ENCODE assay signal across 3 cellular contexts in genomic region chr11:66280428-66280827, GRCh38.
TF ChIP-seq lines count a peak whose summit lies in the region.

No MANE protein-coding gene starts in this region.

TF ChIP-seq in A549, 52 proteins besides CTCF, POLR2A, EP300 and RAD21:
- TF ChIP-seq FOSL2 (IDR thresholded peaks at IDR 0.05): no peak
- peak; percentile 18; the same call in 1 of the 2 replicates for TF ChIP-seq FOSL2 (CRISPR knock-in tag; IDR thresholded peaks at IDR 0.05)
- TF ChIP-seq ZSCAN20 (CRISPR knock-in tag; IDR thresholded peaks at IDR 0.05): no peak
- no peak for TF ChIP-seq SMC3 (IDR thresholded peaks at IDR 0.05)

TF ChIP-seq in GM23338, 12 proteins besides CTCF, POLR2A, EP300 and RAD21:
- TF ChIP-seq NANOG (IDR thresholded peaks at IDR 0.05; ENCODE audit: borderline replicate concordance) (no peak), ZNF331 (CRISPR knock-in tag; IDR thresholded peaks at IDR 0.05; ENCODE audit: low read depth) (no peak), CREB1 (CRISPR knock-in tag; IDR thresholded peaks at IDR 0.05; ENCODE audit: low read depth) (no peak), ZNF114 (CRISPR knock-in tag; IDR thresholded peaks at IDR 0.05) (no peak), JUNB (IDR thresholded peaks at IDR 0.05; ENCODE audit: unreplicated experiment) (no peak), EZH2 (IDR thresholded peaks at IDR 0.05; ENCODE audit: low read depth, unreplicated experiment) (no peak), STAT1 (IDR thresholded peaks at IDR 0.05; ENCODE audit: unreplicated experiment) (no peak)
- TF ChIP-seq, protein P1, sequence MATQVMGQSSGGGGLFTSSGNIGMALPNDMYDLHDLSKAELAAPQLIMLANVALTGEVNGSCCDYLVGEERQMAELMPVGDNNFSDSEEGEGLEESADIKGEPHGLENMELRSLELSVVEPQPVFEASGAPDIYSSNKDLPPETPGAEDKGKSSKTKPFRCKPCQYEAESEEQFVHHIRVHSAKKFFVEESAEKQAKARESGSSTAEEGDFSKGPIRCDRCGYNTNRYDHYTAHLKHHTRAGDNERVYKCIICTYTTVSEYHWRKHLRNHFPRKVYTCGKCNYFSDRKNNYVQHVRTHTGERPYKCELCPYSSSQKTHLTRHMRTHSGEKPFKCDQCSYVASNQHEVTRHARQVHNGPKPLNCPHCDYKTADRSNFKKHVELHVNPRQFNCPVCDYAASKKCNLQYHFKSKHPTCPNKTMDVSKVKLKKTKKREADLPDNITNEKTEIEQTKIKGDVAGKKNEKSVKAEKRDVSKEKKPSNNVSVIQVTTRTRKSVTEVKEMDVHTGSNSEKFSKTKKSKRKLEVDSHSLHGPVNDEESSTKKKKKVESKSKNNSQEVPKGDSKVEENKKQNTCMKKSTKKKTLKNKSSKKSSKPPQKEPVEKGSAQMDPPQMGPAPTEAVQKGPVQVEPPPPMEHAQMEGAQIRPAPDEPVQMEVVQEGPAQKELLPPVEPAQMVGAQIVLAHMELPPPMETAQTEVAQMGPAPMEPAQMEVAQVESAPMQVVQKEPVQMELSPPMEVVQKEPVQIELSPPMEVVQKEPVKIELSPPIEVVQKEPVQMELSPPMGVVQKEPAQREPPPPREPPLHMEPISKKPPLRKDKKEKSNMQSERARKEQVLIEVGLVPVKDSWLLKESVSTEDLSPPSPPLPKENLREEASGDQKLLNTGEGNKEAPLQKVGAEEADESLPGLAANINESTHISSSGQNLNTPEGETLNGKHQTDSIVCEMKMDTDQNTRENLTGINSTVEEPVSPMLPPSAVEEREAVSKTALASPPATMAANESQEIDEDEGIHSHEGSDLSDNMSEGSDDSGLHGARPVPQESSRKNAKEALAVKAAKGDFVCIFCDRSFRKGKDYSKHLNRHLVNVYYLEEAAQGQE (IDR thresholded peaks at IDR 0.05; ENCODE audit: unreplicated experiment): no peak
- TF ChIP-seq, protein P2, sequence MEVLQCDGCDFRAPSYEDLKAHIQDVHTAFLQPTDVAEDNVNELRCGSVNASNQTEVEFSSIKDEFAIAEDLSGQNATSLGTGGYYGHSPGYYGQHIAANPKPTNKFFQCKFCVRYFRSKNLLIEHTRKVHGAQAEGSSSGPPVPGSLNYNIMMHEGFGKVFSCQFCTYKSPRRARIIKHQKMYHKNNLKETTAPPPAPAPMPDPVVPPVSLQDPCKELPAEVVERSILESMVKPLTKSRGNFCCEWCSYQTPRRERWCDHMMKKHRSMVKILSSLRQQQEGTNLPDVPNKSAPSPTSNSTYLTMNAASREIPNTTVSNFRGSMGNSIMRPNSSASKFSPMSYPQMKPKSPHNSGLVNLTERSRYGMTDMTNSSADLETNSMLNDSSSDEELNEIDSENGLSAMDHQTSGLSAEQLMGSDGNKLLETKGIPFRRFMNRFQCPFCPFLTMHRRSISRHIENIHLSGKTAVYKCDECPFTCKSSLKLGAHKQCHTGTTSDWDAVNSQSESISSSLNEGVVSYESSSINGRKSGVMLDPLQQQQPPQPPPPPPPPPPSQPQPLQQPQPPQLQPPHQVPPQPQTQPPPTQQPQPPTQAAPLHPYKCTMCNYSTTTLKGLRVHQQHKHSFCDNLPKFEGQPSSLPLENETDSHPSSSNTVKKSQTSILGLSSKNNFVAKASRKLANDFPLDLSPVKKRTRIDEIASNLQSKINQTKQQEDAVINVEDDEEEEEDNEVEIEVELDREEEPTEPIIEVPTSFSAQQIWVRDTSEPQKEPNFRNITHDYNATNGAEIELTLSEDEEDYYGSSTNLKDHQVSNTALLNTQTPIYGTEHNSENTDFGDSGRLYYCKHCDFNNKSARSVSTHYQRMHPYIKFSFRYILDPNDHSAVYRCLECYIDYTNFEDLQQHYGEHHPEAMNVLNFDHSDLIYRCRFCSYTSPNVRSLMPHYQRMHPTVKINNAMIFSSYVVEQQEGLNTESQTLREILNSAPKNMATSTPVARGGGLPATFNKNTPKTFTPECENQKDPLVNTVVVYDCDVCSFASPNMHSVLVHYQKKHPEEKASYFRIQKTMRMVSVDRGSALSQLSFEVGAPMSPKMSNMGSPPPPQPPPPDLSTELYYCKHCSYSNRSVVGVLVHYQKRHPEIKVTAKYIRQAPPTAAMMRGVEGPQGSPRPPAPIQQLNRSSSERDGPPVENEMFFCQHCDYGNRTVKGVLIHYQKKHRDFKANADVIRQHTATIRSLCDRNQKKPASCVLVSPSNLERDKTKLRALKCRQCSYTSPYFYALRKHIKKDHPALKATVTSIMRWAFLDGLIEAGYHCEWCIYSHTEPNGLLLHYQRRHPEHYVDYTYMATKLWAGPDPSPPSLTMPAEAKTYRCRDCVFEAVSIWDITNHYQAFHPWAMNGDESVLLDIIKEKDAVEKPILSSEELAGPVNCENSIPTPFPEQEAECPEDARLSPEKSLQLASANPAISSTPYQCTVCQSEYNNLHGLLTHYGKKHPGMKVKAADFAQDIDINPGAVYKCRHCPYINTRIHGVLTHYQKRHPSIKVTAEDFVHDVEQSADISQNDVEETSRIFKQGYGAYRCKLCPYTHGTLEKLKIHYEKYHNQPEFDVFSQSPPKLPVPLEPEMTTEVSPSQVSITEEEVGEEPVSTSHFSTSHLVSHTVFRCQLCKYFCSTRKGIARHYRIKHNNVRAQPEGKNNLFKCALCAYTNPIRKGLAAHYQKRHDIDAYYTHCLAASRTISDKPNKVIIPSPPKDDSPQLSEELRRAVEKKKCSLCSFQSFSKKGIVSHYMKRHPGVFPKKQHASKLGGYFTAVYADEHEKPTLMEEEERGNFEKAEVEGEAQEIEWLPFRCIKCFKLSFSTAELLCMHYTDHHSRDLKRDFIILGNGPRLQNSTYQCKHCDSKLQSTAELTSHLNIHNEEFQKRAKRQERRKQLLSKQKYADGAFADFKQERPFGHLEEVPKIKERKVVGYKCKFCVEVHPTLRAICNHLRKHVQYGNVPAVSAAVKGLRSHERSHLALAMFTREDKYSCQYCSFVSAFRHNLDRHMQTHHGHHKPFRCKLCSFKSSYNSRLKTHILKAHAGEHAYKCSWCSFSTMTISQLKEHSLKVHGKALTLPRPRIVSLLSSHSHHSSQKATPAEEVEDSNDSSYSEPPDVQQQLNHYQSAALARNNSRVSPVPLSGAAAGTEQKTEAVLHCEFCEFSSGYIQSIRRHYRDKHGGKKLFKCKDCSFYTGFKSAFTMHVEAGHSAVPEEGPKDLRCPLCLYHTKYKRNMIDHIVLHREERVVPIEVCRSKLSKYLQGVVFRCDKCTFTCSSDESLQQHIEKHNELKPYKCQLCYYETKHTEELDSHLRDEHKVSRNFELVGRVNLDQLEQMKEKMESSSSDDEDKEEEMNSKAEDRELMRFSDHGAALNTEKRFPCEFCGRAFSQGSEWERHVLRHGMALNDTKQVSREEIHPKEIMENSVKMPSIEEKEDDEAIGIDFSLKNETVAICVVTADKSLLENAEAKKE (CRISPR knock-in tag; IDR thresholded peaks at IDR 0.05): no peak

TF ChIP-seq in HepG2, 621 proteins besides CTCF, POLR2A, EP300 and RAD21:
- TF ChIP-seq FOSL2 (CRISPR knock-in tag; IDR thresholded peaks at IDR 0.05) (peak; percentile 75), RFX5 (IDR thresholded peaks at IDR 0.05; ENCODE audit: low read depth, low read length) (0 out of 2 replicates have a peak, but pooled peaks have one; percentile 37), KDM5B (CRISPR knock-in tag; IDR thresholded peaks at IDR 0.05; ENCODE audit: borderline replicate concordance) (no peak), MEIS2 (CRISPR knock-in tag; IDR thresholded peaks at IDR 0.05) (0 out of 2 replicates have a peak, but pooled peaks have one; percentile 24), SRSF1 (optimal IDR thresholded peaks at IDR 0.05; ENCODE audit: low read depth, low read length) (no peak), MAFK (conservative IDR thresholded peaks at IDR 0.05 in 1 of 2, IDR thresholded peaks at IDR 0.05 in 1 of 2; ENCODE audit: low read length in 2 of 2) (0 out of 4 replicates have a peak, but pooled peaks of 1 of the 2 experiments have one; percentile 6), SAP130 (CRISPR knock-in tag; IDR thresholded peaks at IDR 0.05; ENCODE audit: low read depth) (peak; percentile 37; the same call in 1 of the 2 replicates), AGO2 (optimal IDR thresholded peaks at IDR 0.05; ENCODE audit: low read depth, low read length) (peak; percentile 47), CREB1 (IDR thresholded peaks at IDR 0.05) (peak; percentile 39; the same call in 1 of the 2 replicates), CREB1 (CRISPR knock-in tag; IDR thresholded peaks at IDR 0.05) (no peak), PBX2 (CRISPR knock-in tag; IDR thresholded peaks at IDR 0.05) (peak; percentile 63), MNT (IDR thresholded peaks at IDR 0.05) (no peak), PATZ1 (CRISPR knock-in tag; IDR thresholded peaks at IDR 0.05) (peak; percentile 28; the same call in 1 of the 2 replicates), AGO1 (IDR thresholded peaks at IDR 0.05; ENCODE audit: low read depth, low read length, poor library complexity, severe bottlenecking) (peak; percentile 57), TFAP4 (IDR thresholded peaks at IDR 0.05; ENCODE audit: borderline replicate concordance, low read depth) (peak; percentile 47; the same call in 1 of the 2 replicates), GABPB1 (CRISPR knock-in tag; IDR thresholded peaks at IDR 0.05) (peak; percentile 63), RFX3 (CRISPR knock-in tag; IDR thresholded peaks at IDR 0.05) (0 out of 2 replicates have a peak, but pooled peaks have one; percentile 30)
- TF ChIP-seq, protein P3, sequence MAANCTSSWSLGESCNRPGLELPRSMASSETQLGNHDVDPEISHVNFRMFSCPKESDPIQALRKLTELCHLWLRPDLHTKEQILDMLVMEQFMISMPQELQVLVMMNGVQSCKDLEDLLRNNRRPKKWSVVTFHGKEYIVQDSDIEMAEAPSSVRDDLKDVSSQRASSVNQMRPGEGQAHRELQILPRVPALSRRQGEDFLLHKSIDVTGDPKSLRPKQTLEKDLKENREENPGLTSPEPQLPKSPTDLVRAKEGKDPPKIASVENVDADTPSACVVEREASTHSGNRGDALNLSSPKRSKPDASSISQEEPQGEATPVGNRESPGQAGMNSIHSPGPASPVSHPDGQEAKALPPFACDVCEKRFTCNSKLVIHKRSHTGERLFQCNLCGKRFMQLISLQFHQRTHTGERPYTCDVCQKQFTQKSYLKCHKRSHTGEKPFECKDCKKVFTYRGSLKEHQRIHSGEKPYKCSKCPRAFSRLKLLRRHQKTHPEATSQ (CRISPR knock-in tag; IDR thresholded peaks at IDR 0.05; ENCODE audit: borderline replicate concordance): no peak
- TF ChIP-seq, protein P4, sequence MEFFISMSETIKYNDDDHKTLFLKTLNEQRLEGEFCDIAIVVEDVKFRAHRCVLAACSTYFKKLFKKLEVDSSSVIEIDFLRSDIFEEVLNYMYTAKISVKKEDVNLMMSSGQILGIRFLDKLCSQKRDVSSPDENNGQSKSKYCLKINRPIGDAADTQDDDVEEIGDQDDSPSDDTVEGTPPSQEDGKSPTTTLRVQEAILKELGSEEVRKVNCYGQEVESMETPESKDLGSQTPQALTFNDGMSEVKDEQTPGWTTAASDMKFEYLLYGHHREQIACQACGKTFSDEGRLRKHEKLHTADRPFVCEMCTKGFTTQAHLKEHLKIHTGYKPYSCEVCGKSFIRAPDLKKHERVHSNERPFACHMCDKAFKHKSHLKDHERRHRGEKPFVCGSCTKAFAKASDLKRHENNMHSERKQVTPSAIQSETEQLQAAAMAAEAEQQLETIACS (CRISPR knock-in tag; IDR thresholded peaks at IDR 0.05): no peak
